ENCODE assay signal across 23 cellular contexts in genomic region chr10:133315847-133316246, GRCh38. TPM values are rescaled to one million over a fixed set of nuclear protein-coding genes. Genes with fewer than 3 reads are reported as not detected.
DNase-seq lines count a peak whose midpoint lies in the region; ATAC-seq, FAIRE-seq and TF ChIP-seq lines count a peak whose summit lies in the region.
"Had no signal": no experiment of that assay in that cellular context is flagged by ENCODE, and none has a peak within 500 bp of the region (broad histone marks: within the 10 kb centered on the region; RNA-seq: fewer than 3 reads in every experiment).

No MANE protein-coding gene starts in this region.

- H3K4me2 ChIP-seq in A549 (no peak overlapping the region), PC-3 (ENCODE audit: low read length) (no peak overlapping the region)

- H3K4me1 ChIP-seq in A549 = 0 out of 3 replicates have a peak, but pooled peaks cover 7% of the 10 kb centered on the region
- H3K4me1 ChIP-seq in PC-3 (ENCODE audit: insufficient read depth, low read length) = no peaks in the 10 kb centered on the region
- no peaks in the 10 kb centered on the region for H3K4me1 ChIP-seq in endodermal cell (ENCODE audit: control insufficient read depth, insufficient read depth, low read length)
- no peaks in the 10 kb centered on the region for H3K4me1 ChIP-seq in prostate gland (replicated peaks)

- H3K27ac Mint-ChIP-seq in endodermal cell = no peak overlapping the region
- H3K27ac Mint-ChIP-seq: activated CD4-positive, alpha-beta T cell treated with anti-CD3 and anti-CD28 coated beads, Interleukin-2, amount 10 ng/mL, durations not matched to agents 7 days and 5 days had no signal

- no peak for TF ChIP-seq EP300 in A549 (IDR thresholded peaks at IDR 0.05)

- no peaks in the 10 kb centered on the region for H3K4me1 Mint-ChIP-seq in endodermal cell

- H3K27me3 ChIP-seq in PC-3 (ENCODE audit: low read length) = no peaks in the 10 kb centered on the region
- no peaks in the 10 kb centered on the region for H3K27me3 ChIP-seq in endodermal cell (ENCODE audit: control insufficient read depth, insufficient read depth, low read length, poor library complexity, severe bottlenecking)
- no peaks in the 10 kb centered on the region for H3K27me3 ChIP-seq in prostate gland (replicated peaks; ENCODE audit: insufficient read depth)

- no TSS peak for BruUV-seq in PC-3 (replicated peaks; lab: Mats Ljungman, UMichigan)

- peaks cover 16% of the 10 kb centered on the region for H3K36me3 Mint-ChIP-seq in endodermal cell (ENCODE audit: low read depth)

- POLR2A ChIA-PET in A549 (lab: Yijun Ruan, JAX) = no interaction called here
- POLR2A ChIA-PET in PC-3 (lab: Charles Lee; ENCODE audit: unreplicated experiment) = no interaction called here

- H3F3A ChIP-seq in PC-3 (ENCODE audit: low read length, unreplicated experiment) = no peaks in the 10 kb centered on the region

- no peak overlapping the region for H3K4me3 ChIP-seq in A549
- H3K4me3 ChIP-seq in PC-3 (ENCODE audit: low read length) = no peak overlapping the region
- no peak overlapping the region for H3K4me3 ChIP-seq in endodermal cell (ENCODE audit: low read length)
- H3K4me3 ChIP-seq in prostate gland = no peak overlapping the region

- H4K20me1 ChIP-seq in PC-3 (ENCODE audit: low read length) = no peaks in the 10 kb centered on the region

- no peak overlapping the region for H2AFZ ChIP-seq in PC-3 (ENCODE audit: low read length)

- H3K79me2 ChIP-seq in PC-3 (ENCODE audit: low read length) = 0 out of 2 replicates have a peak, but pooled peaks cover under 1% of the 10 kb centered on the region

- peaks cover 16% of the 10 kb centered on the region for H3K9me3 Mint-ChIP-seq in endodermal cell
- H3K9me3 Mint-ChIP-seq: activated CD4-positive, alpha-beta T cell treated with anti-CD3 and anti-CD28 coated beads, Interleukin-2, amount 10 ng/mL, durations not matched to agents 7 days and 5 days; CD8-positive, alpha-beta memory T cell had no signal

- no peak for TF ChIP-seq POLR2A in A549 (IDR thresholded peaks at IDR 0.05; ENCODE audit: low read length)
- TF ChIP-seq POLR2A in GM12891 (IDR thresholded peaks at IDR 0.05; ENCODE audit: low read depth, low read length) = no peak
- TF ChIP-seq POLR2A in prostate gland (IDR thresholded peaks at IDR 0.05) = no peak

- no peak overlapping the region for H3K4me3 Mint-ChIP-seq in endodermal cell
- H3K4me3 Mint-ChIP-seq: activated CD4-positive, alpha-beta T cell treated with anti-CD3 and anti-CD28 coated beads, Interleukin-2, amount 10 ng/mL, durations not matched to agents 7 days and 5 days had no signal

- H3K27me3 Mint-ChIP-seq in endodermal cell (ENCODE audit: insufficient read depth) = peaks cover 17% of the 10 kb centered on the region

- no peak overlapping the region for H3K27ac ChIP-seq in A549
- H3K27ac ChIP-seq in PC-3 (ENCODE audit: low read length) = no peak overlapping the region
- no peak overlapping the region for H3K27ac ChIP-seq in endodermal cell (ENCODE audit: low read depth, low read length)
- H3K27ac ChIP-seq in prostate gland = no peak overlapping the region

- H3K9me2 ChIP-seq in PC-3 (replicated peaks; ENCODE audit: low read length) = no peaks in the 10 kb centered on the region

- FAIRE-seq in A549 (lab: Jason Lieb, UNC) (no peak), GM12891 (lab: Jason Lieb, UNC) (peak; percentile 72)

- CTCF ChIA-PET in A549 (lab: Yijun Ruan, JAX) = interaction anchor here (1.0 to 3.6 kb wide), 4 partner anchors 9 to 51 kb away, joined by 3 to 33 read pairs (median 9); no protein-coding TSS in a partner anchor
- CTCF ChIA-PET in PC-3 (lab: Charles Lee) = no interaction called here

- 63% methylated on average over 5 of the region's 5 CpGs for WGBS in A549 (ENCODE audit: missing lambda C conversion rate)
- WGBS in endodermal cell (ENCODE audit: insufficient coverage in 1 of 2, insufficient read length in 1 of 2), 2 experiments = 93 to 94% methylated on average over 5 of the region's 5 CpGs
- 81% methylated on average over 5 of the region's 5 CpGs for WGBS in prostate gland

- H3K36me3 ChIP-seq in PC-3 (ENCODE audit: low read depth, low read length) = peaks cover 4% of the 10 kb centered on the region; the same call in 1 of the 2 replicates
- H3K36me3 ChIP-seq in endodermal cell (ENCODE audit: control insufficient read depth, insufficient read depth, low read length) = peaks cover 8% of the 10 kb centered on the region
- no peaks in the 10 kb centered on the region for H3K36me3 ChIP-seq in prostate gland

- intact Hi-C loops in PC-3 (cut with micrococcal nuclease) = no loop called here
- intact Hi-C loops in prostate gland (cut with DNase I) = loop anchor here (5.0 kb wide), 1 partner anchor 479 kb away; no protein-coding TSS in a partner anchor

- H3K9me3 ChIP-seq in A549 (no peaks in the 10 kb centered on the region; the same call in 2 of the 3 replicates), PC-3 (ENCODE audit: low read length) (no peaks in the 10 kb centered on the region), endodermal cell (ENCODE audit: control insufficient read depth, low read length) (peaks cover 20% of the 10 kb centered on the region), prostate gland (no peaks in the 10 kb centered on the region)

- no peak for TF ChIP-seq RAD21 in A549 (conservative IDR thresholded peaks at IDR 0.05 in 1 of 2, IDR thresholded peaks at IDR 0.05 in 1 of 2)

- H3K9ac ChIP-seq in PC-3 (ENCODE audit: low read length) (no peak overlapping the region), endodermal cell (ENCODE audit: extremely low read depth, low read length, poor library complexity, severe bottlenecking) (no peak overlapping the region)

- DNase-seq in A549 (ENCODE audit: low read depth in 1 of 2, low spot score in 1 of 2) (peak in 1 of 2 experiments; percentile 82), GM12891 (ENCODE audit: insufficient read length, low spot score) (no peak), PC-3 (peak; percentile 30), endodermal cell (peak; percentile 39), prostate gland (ENCODE audit: low spot score) (no peak)
- DNase-seq: activated CD4-positive, alpha-beta T cell treated with anti-CD3 and anti-CD28 coated beads, Interleukin-2, amount 10 ng/mL, durations not matched to agents 7 days and 5 days; activated CD8-positive, alpha-beta memory T cell treated with anti-CD3 and anti-CD28 coated beads, Interleukin-2, amount 50 U/mL, for 4 hours; activated effector memory CD4-positive, alpha-beta T cell treated with Interleukin-2 at 50 U/mL for 16 hours; CD8-positive, alpha-beta memory T cell; dermis blood vessel endothelial cell; foreskin melanocyte; KBM-7; kidney glomerular epithelial cell; NCI-H1092; NCI-H2081 treated with DMSO at 0.1 percent for 48 hours; retina; SHP77 treated with DMSO at 0.1 percent for 48 hours; trophoblast cell had no signal

- TF ChIP-seq CTCF in A549 (IDR thresholded peaks at IDR 0.05) (no peak), PC-3 (conservative IDR thresholded peaks at IDR 0.05; ENCODE audit: low read depth, low read length) (no peak), endodermal cell (conservative IDR thresholded peaks at IDR 0.05) (no peak), prostate gland (IDR thresholded peaks at IDR 0.05) (no peak)

- ATAC-seq in A549 = peak in 1 of 2 experiments; percentile 27; a peak in 3 of 6 replicates
- no peak for ATAC-seq in PC-3
- no peak for ATAC-seq in GM18502 (IDR thresholded peaks at IDR 0.05; ENCODE audit: poor library complexity, unreplicated experiment)
- no peak for ATAC-seq in GM19463 (IDR thresholded peaks at IDR 0.05; ENCODE audit: unreplicated experiment)
- no peak for ATAC-seq in GM19452 (IDR thresholded peaks at IDR 0.05; ENCODE audit: unreplicated experiment)

RNA-seq across cellular contexts. Expression of gene ZNF511, which starts 7.1 kb away (rescaled TPM):
- 39.4 and 40.2 TPM in 2 replicates for polyA plus RNA-seq in A549 (2011; rRNA removed)
- 95.1 and 97.8 TPM in 2 replicates for polyA plus RNA-seq in A549 (2012; cell fraction: cytosol; rRNA removed)
- polyA plus RNA-seq in A549 (2012; cell fraction: nucleus; rRNA removed) = 61.6 and 72.9 TPM in 2 replicates
- polyA plus RNA-seq in A549 (2017; fragmentation: RNase III; extraction: RNeasy Plus Mini Kit Qiagen cat#74134 plus additional on column Dnase treatment) = 41.1 to 43.6 TPM (median 41.7 TPM) in 3 replicates
- polyA minus RNA-seq in A549 (2011; rRNA and poly(A)+ RNA removed) = 22.7 and 23.3 TPM in 2 replicates
- 28.3 TPM for polyA plus RNA-seq in GM12891 (2012; ENCODE audit: low read depth, missing spikeins)
- 78.4 and 84.3 TPM in 2 replicates for total RNA-seq in PC-3 (2014; rRNA removed)
- total RNA-seq in endodermal cell = 10 to 100 TPM; 48.1 to 57.6 TPM
- 30.8 TPM for polyA plus RNA-seq in endodermal cell (2013, experiment 1 of 2)
- polyA plus RNA-seq in endodermal cell (2013, experiment 2 of 2) = 30.8 TPM
- 10 to 100 TPM; 52.8 to 57.6 TPM for total RNA-seq in prostate gland

RNA-seq across cellular contexts. Expression of gene TUBGCP2, which starts 7.2 kb away (rescaled TPM):
- polyA plus RNA-seq in A549 (2011; rRNA removed) = 44.5 and 44.9 TPM in 2 replicates
- 35.7 and 43.6 TPM in 2 replicates for polyA plus RNA-seq in A549 (2012; cell fraction: cytosol; rRNA removed)
- polyA plus RNA-seq in A549 (2012; cell fraction: nucleus; rRNA removed) = 68.0 and 91.7 TPM in 2 replicates
- polyA plus RNA-seq in A549 (2017; fragmentation: RNase III; extraction: RNeasy Plus Mini Kit Qiagen cat#74134 plus additional on column Dnase treatment) = 32.5 to 35.0 TPM (median 33.6 TPM) in 3 replicates
- 57.5 and 75.3 TPM in 2 replicates for polyA minus RNA-seq in A549 (2011; rRNA and poly(A)+ RNA removed)
- 29.6 TPM for polyA plus RNA-seq in GM12891 (2012; ENCODE audit: low read depth, missing spikeins)
- 72.9 and 84.4 TPM in 2 replicates for total RNA-seq in PC-3 (2014; rRNA removed)
- 10 to 100 TPM; 52.8 to 63.0 TPM for total RNA-seq in endodermal cell
- polyA plus RNA-seq in endodermal cell (2013, experiment 1 of 2) = 51.3 TPM
- polyA plus RNA-seq in endodermal cell (2013, experiment 2 of 2) = 46.4 TPM
- 10 to 100 TPM; 53.5 to 78.5 TPM for total RNA-seq in prostate gland

RNA-seq across cellular contexts. Expression of gene CALY, which starts 20.8 kb away (rescaled TPM):
- polyA plus RNA-seq in A549 (2011; rRNA removed) = 0.28 and 0.30 TPM in 2 replicates
- 0.46 and 0.88 TPM in 2 replicates for polyA plus RNA-seq in A549 (2012; cell fraction: cytosol; rRNA removed)
- 1.0 and 1.3 TPM in 2 replicates for polyA plus RNA-seq in A549 (2012; cell fraction: nucleus; rRNA removed)
- polyA plus RNA-seq in A549 (2017; fragmentation: RNase III; extraction: RNeasy Plus Mini Kit Qiagen cat#74134 plus additional on column Dnase treatment) = 0.63 to 0.89 TPM (median 0.73 TPM) in 3 replicates
- polyA minus RNA-seq in A549 (2011; rRNA and poly(A)+ RNA removed) = 0.34 and 0.62 TPM in 2 replicates
- polyA plus RNA-seq in GM12891 (2012; ENCODE audit: low read depth, missing spikeins) = not detected
- not detected in 2 replicates for total RNA-seq in PC-3 (2014; rRNA removed)
- total RNA-seq in endodermal cell = 1 to 10 TPM in 1 of 2 donors, under 1 TPM in 1; 0.75 to 1.3 TPM
- 1.5 TPM for polyA plus RNA-seq in endodermal cell (2013, experiment 1 of 2)
- 1.4 TPM for polyA plus RNA-seq in endodermal cell (2013, experiment 2 of 2)
- total RNA-seq in prostate gland = 1 to 10 TPM in 1 of 2 donors, not detected in 1; 9.4 TPM
- total RNA-seq: activated CD4-positive, alpha-beta T cell treated with anti-CD3 and anti-CD28 coated beads, Interleukin-2, amount 10 ng/mL, durations not matched to agents 7 days and 5 days; dermis blood vessel endothelial cell; omental fat pad had no signal

RNA-seq across cellular contexts. Expression of gene PRAP1, which starts 31.3 kb away (rescaled TPM):
- polyA plus RNA-seq in A549 (2011; rRNA removed) = 0.13 TPM in 1 of 2 replicates, not detected in the other
- polyA plus RNA-seq in A549 (2012; cell fraction: cytosol; rRNA removed) = not detected in 2 replicates
- polyA plus RNA-seq in A549 (2012; cell fraction: nucleus; rRNA removed) = not detected in 2 replicates
- not detected in 3 replicates for polyA plus RNA-seq in A549 (2017; fragmentation: RNase III; extraction: RNeasy Plus Mini Kit Qiagen cat#74134 plus additional on column Dnase treatment)
- not detected in 2 replicates for polyA minus RNA-seq in A549 (2011; rRNA and poly(A)+ RNA removed)
- polyA plus RNA-seq in GM12891 (2012; ENCODE audit: low read depth, missing spikeins) = not detected
- total RNA-seq in PC-3 (2014; rRNA removed) = not detected in 2 replicates
- not detected for total RNA-seq in endodermal cell
- polyA plus RNA-seq in endodermal cell (2013, experiment 1 of 2) = not detected
- not detected for polyA plus RNA-seq in endodermal cell (2013, experiment 2 of 2)
- 1 to 10 TPM in 1 of 2 donors, not detected in 1; 6.6 TPM for total RNA-seq in prostate gland
- total RNA-seq: activated CD4-positive, alpha-beta T cell treated with anti-CD3 and anti-CD28 coated beads, Interleukin-2, amount 10 ng/mL, durations not matched to agents 7 days and 5 days; CD8-positive, alpha-beta memory T cell; dermis blood vessel endothelial cell; T-helper 1 cell treated with Interleukin-12 subunit alpha and Interleukin-12 subunit beta and Interleukin-4 antibody, amounts not matched to agents 30 ng/mL and 1 ng/mL, for 36 hours had no signal
- polyA plus RNA-seq: CD8-positive, alpha-beta memory T cell had no signal

RNA-seq across cellular contexts. Expression of gene ADAM8, which starts 39.2 kb away (rescaled TPM):
- polyA plus RNA-seq in A549 (2011; rRNA removed) (1.4 TPM in 2 replicates), A549 (2017; fragmentation: RNase III; extraction: RNeasy Plus Mini Kit Qiagen cat#74134 plus additional on column Dnase treatment) (4.1 to 5.2 TPM (median 4.4 TPM) in 3 replicates)
- 2.2 and 4.0 TPM in 2 replicates for polyA plus RNA-seq in A549 (2012; cell fraction: cytosol; rRNA removed)
- 39.8 and 45.3 TPM in 2 replicates for polyA plus RNA-seq in A549 (2012; cell fraction: nucleus; rRNA removed)
- polyA minus RNA-seq in A549 (2011; rRNA and poly(A)+ RNA removed) = 0.66 and 1.2 TPM in 2 replicates
- 52.5 TPM for polyA plus RNA-seq in GM12891 (2012; ENCODE audit: low read depth, missing spikeins)
- total RNA-seq in PC-3 (2014; rRNA removed) (113 and 147 TPM in 2 replicates), endodermal cell (1 to 10 TPM; 3.7 to 5.5 TPM), prostate gland (1 to 10 TPM; 7.2 to 7.4 TPM)
- 1.7 TPM for polyA plus RNA-seq in endodermal cell (2013, experiment 1 of 2)
- 1.2 TPM for polyA plus RNA-seq in endodermal cell (2013, experiment 2 of 2)

Comparison
In these comparisons a context has a peak if more than half of its experiments do, and no peak if none do; other contexts are left out.
1. DNase-seq: peak in PC-3 (single experiment) and endodermal cell (single experiment); none in GM12891 (single experiment) and prostate gland (single experiment).